ENCODE assay signal across 20 cellular contexts in the genomic region with DNA sequence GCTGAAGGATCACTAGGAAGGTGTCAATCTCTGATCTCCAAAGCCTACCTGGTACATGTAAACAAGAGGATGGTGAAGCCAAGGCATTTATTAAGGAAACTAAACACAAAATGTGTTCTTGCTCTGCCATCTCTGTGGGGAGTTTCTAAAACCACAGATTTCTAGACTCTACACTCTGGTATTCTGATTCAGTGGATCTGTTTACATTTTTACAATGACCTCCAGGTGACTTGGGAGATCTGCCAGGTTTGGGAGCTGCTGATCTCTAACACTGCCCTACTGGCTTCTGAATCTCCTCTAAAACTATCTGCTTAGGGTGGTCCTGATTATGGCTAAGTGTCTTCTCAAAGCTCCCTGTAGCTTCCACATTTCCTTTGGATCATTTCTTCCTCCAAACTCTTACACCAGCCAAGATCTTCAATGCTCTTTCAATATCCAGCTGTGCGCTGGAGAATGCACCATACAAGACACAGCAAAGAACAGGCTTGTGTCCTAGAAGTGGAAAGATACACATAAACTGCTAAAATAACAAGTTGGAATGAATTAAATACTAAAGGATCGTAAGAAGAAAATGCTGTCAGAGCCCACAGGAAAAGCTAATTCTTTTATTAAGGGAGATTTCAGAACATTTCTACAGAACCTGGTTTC.
A peak's percentile ranks its signal among the peaks of the same experiment; 100 is the strongest.
DNase-seq lines count a peak whose midpoint lies in the region; ATAC-seq, FAIRE-seq and TF ChIP-seq lines count a peak whose summit lies in the region.
"Had no signal": no experiment of that assay in that cellular context is flagged by ENCODE, and none has a peak within 500 bp of the region (broad histone marks: within the 10 kb centered on the region; RNA-seq: fewer than 3 reads in every experiment).

No MANE protein-coding gene starts in this region.

- H3K27me3 Mint-ChIP-seq in activated naive CD8-positive, alpha-beta T cell treated with anti-CD3 and anti-CD28 coated beads, Interleukin-2, amount 50 U/mL, for 24 hours = peaks cover 3% of the 10 kb centered on the region

- no peak for TF ChIP-seq POLR2A in H54 (IDR thresholded peaks at IDR 0.05; ENCODE audit: low read depth, low read length)

- intact Hi-C loops in upper lobe of right lung (cut with DNase I) = no loop called here

- H3K4me3 ChIP-seq in SJSA1 = no peak overlapping the region
- H3K4me3 ChIP-seq in upper lobe of right lung = no peak overlapping the region
- H3K4me3 ChIP-seq: gastrocnemius medialis, HAP-1, uterus had no signal

- no peaks in the 10 kb centered on the region for H3K4me1 Mint-ChIP-seq in activated naive CD8-positive, alpha-beta T cell treated with anti-CD3 and anti-CD28 coated beads, Interleukin-2, amount 50 U/mL, for 24 hours
- H3K4me1 Mint-ChIP-seq: activated naive CD4-positive, alpha-beta T cell treated with anti-CD3 and anti-CD28 coated beads, Interleukin-2, amount 50 U/mL, for 24 hours; endodermal cell; memory B cell had no signal

- H3K9me3 ChIP-seq in SJSA1 (replicated peaks) (no peaks in the 10 kb centered on the region), upper lobe of right lung (no peaks in the 10 kb centered on the region)
- H3K9me3 ChIP-seq: gastrocnemius medialis, HAP-1, uterus had no signal

- ATAC-seq in activated naive CD8-positive, alpha-beta T cell treated with anti-CD3 and anti-CD28 coated beads, Interleukin-2, amount 50 U/mL, for 24 hours = no peak
- no peak for ATAC-seq in upper lobe of right lung
- ATAC-seq in GM18868 (IDR thresholded peaks at IDR 0.05; ENCODE audit: unreplicated experiment) = no peak
- ATAC-seq in GM19035 (IDR thresholded peaks at IDR 0.05; ENCODE audit: unreplicated experiment) = no peak
- ATAC-seq: gastrocnemius medialis had no signal

- H3K9me3 Mint-ChIP-seq in activated naive CD8-positive, alpha-beta T cell treated with anti-CD3 and anti-CD28 coated beads, Interleukin-2, amount 50 U/mL, for 24 hours = no peaks in the 10 kb centered on the region
- H3K9me3 Mint-ChIP-seq: activated naive CD4-positive, alpha-beta T cell treated with anti-CD3 and anti-CD28 coated beads, Interleukin-2, amount 50 U/mL, for 24 hours; endodermal cell; memory B cell; nephron had no signal

- no peaks in the 10 kb centered on the region for H3K36me3 Mint-ChIP-seq in activated naive CD8-positive, alpha-beta T cell treated with anti-CD3 and anti-CD28 coated beads, Interleukin-2, amount 50 U/mL, for 24 hours (ENCODE audit: low read depth)
- H3K36me3 Mint-ChIP-seq: activated naive CD4-positive, alpha-beta T cell treated with anti-CD3 and anti-CD28 coated beads, Interleukin-2, amount 50 U/mL, for 24 hours; memory B cell had no signal

- FAIRE-seq in H54 (lab: Jason Lieb, UNC) = peak; percentile 67
- FAIRE-seq: A204.1 had no signal

- no peak overlapping the region for H3K27ac Mint-ChIP-seq in activated naive CD8-positive, alpha-beta T cell treated with anti-CD3 and anti-CD28 coated beads, Interleukin-2, amount 50 U/mL, for 24 hours
- H3K27ac Mint-ChIP-seq: activated naive CD4-positive, alpha-beta T cell treated with anti-CD3 and anti-CD28 coated beads, Interleukin-2, amount 50 U/mL, for 24 hours; endodermal cell; memory B cell; nephron had no signal

- H3K36me3 ChIP-seq in SJSA1 (no peaks in the 10 kb centered on the region), upper lobe of right lung (no peaks in the 10 kb centered on the region)
- H3K36me3 ChIP-seq: gastrocnemius medialis, HAP-1, uterus had no signal

- H3K4me1 ChIP-seq in SJSA1 (replicated peaks) (peaks cover 29% of the 10 kb centered on the region), upper lobe of right lung (no peaks in the 10 kb centered on the region)
- H3K4me1 ChIP-seq: gastrocnemius medialis, HAP-1, uterus had no signal

- TF ChIP-seq CTCF in upper lobe of right lung (IDR thresholded peaks at IDR 0.05) = no peak

- H3K27ac ChIP-seq in SJSA1 (no peak overlapping the region), upper lobe of right lung (no peak overlapping the region)
- H3K27ac ChIP-seq: gastrocnemius medialis, uterus had no signal

- no peak overlapping the region for H3K4me3 Mint-ChIP-seq in activated naive CD8-positive, alpha-beta T cell treated with anti-CD3 and anti-CD28 coated beads, Interleukin-2, amount 50 U/mL, for 24 hours
- H3K4me3 Mint-ChIP-seq: activated naive CD4-positive, alpha-beta T cell treated with anti-CD3 and anti-CD28 coated beads, Interleukin-2, amount 50 U/mL, for 24 hours; endodermal cell; memory B cell; nephron had no signal

- peak; percentile 36 for DNase-seq in A172 (ENCODE audit: low spot score)
- no peak for DNase-seq in H54 (ENCODE audit: insufficient read length, low spot score)
- DNase-seq in SJSA1 (ENCODE audit: low read depth in 1 of 2, low spot score in 2 of 2) = peak; percentile 51 to 64
- peak; percentile 26 for DNase-seq in glomerular visceral epithelial cell (ENCODE audit: extremely low spot score)
- no peak for DNase-seq in activated naive CD8-positive, alpha-beta T cell treated with anti-CD3 and anti-CD28 coated beads, Interleukin-2, amount 50 U/mL, for 24 hours
- DNase-seq in upper lobe of right lung = no peak
- DNase-seq: activated CD4-positive, alpha-beta T cell treated with anti-CD3 and anti-CD28 coated beads for 48 hours; activated CD8-positive, alpha-beta memory T cell treated with anti-CD3 and anti-CD28 coated beads, Interleukin-2, amount 50 U/mL, for 48 hours; endodermal cell; gastrocnemius medialis; NCI-H187; NCI-H446 treated with DMSO at 0.1 percent for 48 hours; uterus had no signal

- H3K27me3 ChIP-seq in SJSA1 (replicated peaks) (no peaks in the 10 kb centered on the region), upper lobe of right lung (no peaks in the 10 kb centered on the region)
- H3K27me3 ChIP-seq: gastrocnemius medialis, uterus had no signal

Comparison
In these comparisons a context has a peak if more than half of its experiments do, and no peak if none do; other contexts are left out.
1. DNase-seq: peak in A172 (single experiment), SJSA1 (2 of 2) and glomerular visceral epithelial cell (single experiment); none in H54 (single experiment), activated naive CD8-positive, alpha-beta T cell treated with anti-CD3 and anti-CD28 coated beads, Interleukin-2, amount 50 U/mL, for 24 hours (single experiment) and upper lobe of right lung (single experiment).